16 cellular contexts compared by ENCODE assay signal in genomic region chr5:96851312-96852062, GRCh38.
"Had no signal": no experiment of that assay in that cellular context is flagged by ENCODE, and none has a peak within 500 bp of the region (broad histone marks: within the 10 kb centered on the region; RNA-seq: fewer than 3 reads in every experiment).

No MANE protein-coding gene starts in this region.

- H3K27ac ChIP-seq: heart right ventricle, pancreas, skin epidermis had no signal

- H3K27ac Mint-ChIP-seq: activated CD4-positive, alpha-beta T cell treated with anti-CD3 and anti-CD28 coated beads, Interleukin-2, amount 10 ng/mL, durations not matched to agents 7 days and 5 days; activated naive CD8-positive, alpha-beta T cell; activated T-helper 2 cell treated with anti-CD3 and anti-CD28 coated beads, Interferon-gamma antibody, Interleukin-2, Interleukin-4, amounts not matched to agents 10 μg/mL and 5 μg/mL and 100 μg/mL, durations not matched to agents 14 hours and 24 hours and 36 hours; natural killer cell treated with Interleukin-12 subunit alpha and Interleukin-12 subunit beta and Interleukin-15 and Interleukin-18, amount 100 ng/mL, for 72 hours; T-helper 17 cell had no signal

- H3K4me1 Mint-ChIP-seq: activated CD4-positive, alpha-beta T cell treated with anti-CD3 and anti-CD28 coated beads, Interleukin-2, amount 10 ng/mL, durations not matched to agents 7 days and 5 days had no signal

- H3K4me1 ChIP-seq: pancreas had no signal

- ATAC-seq: heart right ventricle; left lobe of liver; natural killer cell treated with Interleukin-12 subunit alpha and Interleukin-12 subunit beta and Interleukin-15 and Interleukin-18, amount 100 ng/mL, for 72 hours; pancreas; T-helper 17 cell had no signal

- H3K4me3 ChIP-seq: heart right ventricle, pancreas, skin epidermis had no signal

- H3K9me3 Mint-ChIP-seq: natural killer cell treated with Interleukin-12 subunit alpha and Interleukin-12 subunit beta and Interleukin-15 and Interleukin-18, amount 100 ng/mL, for 72 hours had no signal

- H3K36me3 ChIP-seq: heart right ventricle, pancreas had no signal

- H3K27me3 Mint-ChIP-seq: activated naive CD8-positive, alpha-beta T cell; natural killer cell treated with Interleukin-12 subunit alpha and Interleukin-12 subunit beta and Interleukin-15 and Interleukin-18, amount 100 ng/mL, for 72 hours had no signal

- H3K4me3 Mint-ChIP-seq: activated CD4-positive, alpha-beta T cell treated with anti-CD3 and anti-CD28 coated beads, Interleukin-2, amount 10 ng/mL, durations not matched to agents 7 days and 5 days; activated naive CD8-positive, alpha-beta T cell; natural killer cell treated with Interleukin-12 subunit alpha and Interleukin-12 subunit beta and Interleukin-15 and Interleukin-18, amount 100 ng/mL, for 72 hours; T-helper 17 cell had no signal

- H3K27me3 ChIP-seq: heart right ventricle, pancreas had no signal

- H3K9me3 ChIP-seq: pancreas had no signal

- DNase-seq: activated CD4-positive, alpha-beta T cell treated with anti-CD3 and anti-CD28 coated beads, Interleukin-2, amount 10 ng/mL, durations not matched to agents 7 days and 5 days; activated CD4-positive, CD25-positive, alpha-beta regulatory T cell; activated T-cell treated with anti-CD3 and anti-CD28 coated beads for 4 hours; anterior cingulate cortex; heart right ventricle; islet precursor cell; mammary epithelial cell; pancreas; substantia nigra; T-helper 17 cell; trophoblast cell had no signal
